Comparison of ENCODE assay signal across 30 cellular contexts in the genomic region with DNA sequence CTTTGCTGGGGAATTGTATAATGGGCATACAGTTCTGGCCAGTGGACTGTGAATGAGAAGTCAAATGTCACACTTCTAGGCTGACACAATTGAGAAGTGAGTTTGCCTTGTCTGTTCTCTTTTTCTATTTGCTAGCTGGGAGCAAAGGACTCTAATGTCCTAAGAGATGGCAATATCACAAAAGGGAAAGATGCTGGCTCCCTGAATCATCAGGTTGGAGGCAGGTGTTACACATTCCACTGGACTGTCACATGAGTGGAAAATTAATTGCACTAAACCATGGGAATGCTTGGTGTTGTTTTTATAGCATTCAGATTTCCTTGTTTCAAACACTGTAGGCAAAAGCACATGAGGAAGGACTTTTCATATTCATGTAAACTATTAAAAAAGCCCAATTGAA.
"Had no signal": no experiment of that assay in that cellular context is flagged by ENCODE, and none has a peak within 500 bp of the region (broad histone marks: within the 10 kb centered on the region; RNA-seq: fewer than 3 reads in every experiment).

No MANE protein-coding gene starts in this region.

- H3K27ac ChIP-seq: ascending aorta, breast epithelium, epithelial cell of prostate, left ventricle myocardium inferior, neutrophil, ovary, sigmoid colon, uterus, VCaP had no signal

- H3K4me3 ChIP-seq: ascending aorta, breast epithelium, left ventricle myocardium inferior, mucosa of descending colon, ovary, sigmoid colon, smooth muscle cell, uterus had no signal

- H3K9me3 ChIP-seq: ascending aorta, breast epithelium, left ventricle myocardium inferior, neutrophil, ovary, sigmoid colon, uterus had no signal

- H3K27me3 ChIP-seq: ascending aorta, breast epithelium, neutrophil, ovary, sigmoid colon, uterus had no signal

- H3K36me3 ChIP-seq: ascending aorta, breast epithelium, left ventricle myocardium inferior, neutrophil, ovary, sigmoid colon, uterus had no signal

- ATAC-seq: mucosa of descending colon; stimulated activated memory B cell treated with anti-CD40 and anti-IgM and Interleukin-4, amounts not matched to agents 10 μg/mL and 1 μg/mL and 100 μg/mL, for 72 hours; stimulated activated naive CD8-positive, alpha-beta T cell treated with anti-CD3 and anti-CD28 coated beads, Interleukin-15, amount 100 ng/mL, for 72 hours had no signal

- DNase-seq: activated CD4-positive, alpha-beta T cell treated with anti-CD3 and anti-CD28 coated beads for 4 hours; activated CD4-positive, alpha-beta T cell treated with anti-CD3 and anti-CD28 coated beads, Interleukin-2, amount 50 U/mL, for 4 hours; activated CD8-positive, alpha-beta memory T cell treated with anti-CD3 and anti-CD28 coated beads for 24 hours; activated effector memory CD4-positive, alpha-beta T cell treated with anti-CD3 and anti-CD28 coated beads, Interleukin-2, amount 50 U/mL, for 16 hours; activated naive CD4-positive, alpha-beta T cell treated with anti-CD3 and anti-CD28 coated beads for 36 hours; activated naive CD8-positive, alpha-beta T cell treated with anti-CD3 and anti-CD28 coated beads for 36 hours; central memory CD4-positive, alpha-beta T cell; effector CD4-positive, alpha-beta T cell; head of caudate nucleus; hypothalamus; immature natural killer cell; kidney; left ventricle myocardium inferior; mucosa of descending colon; ovary; sigmoid colon; stimulated activated CD4-positive, alpha-beta T cell treated with anti-CD3 and anti-CD28 coated beads, Interleukin-1b, Interleukin-23, amount 100 ng/mL, for 48 hours; stimulated activated CD4-positive, alpha-beta T cell treated with anti-CD3 and anti-CD28 coated beads, Interleukin-4, amount 100 ng/mL, for 4 hours; stimulated activated CD8-positive, alpha-beta memory T cell treated with anti-CD3 and anti-CD28 coated beads, Interleukin-4, amount 100 ng/mL, for 48 hours; stimulated activated naive CD8-positive, alpha-beta T cell treated with anti-CD3 and anti-CD28 coated beads, Interleukin-15, amount 100 ng/mL, for 72 hours; substantia nigra; T-helper 9 cell; uterus had no signal

- H3K4me1 ChIP-seq: ascending aorta, breast epithelium, left ventricle myocardium inferior, sigmoid colon, uterus had no signal
